Comparison of ENCODE assay signal across 1 cellular context in the genomic region with DNA sequence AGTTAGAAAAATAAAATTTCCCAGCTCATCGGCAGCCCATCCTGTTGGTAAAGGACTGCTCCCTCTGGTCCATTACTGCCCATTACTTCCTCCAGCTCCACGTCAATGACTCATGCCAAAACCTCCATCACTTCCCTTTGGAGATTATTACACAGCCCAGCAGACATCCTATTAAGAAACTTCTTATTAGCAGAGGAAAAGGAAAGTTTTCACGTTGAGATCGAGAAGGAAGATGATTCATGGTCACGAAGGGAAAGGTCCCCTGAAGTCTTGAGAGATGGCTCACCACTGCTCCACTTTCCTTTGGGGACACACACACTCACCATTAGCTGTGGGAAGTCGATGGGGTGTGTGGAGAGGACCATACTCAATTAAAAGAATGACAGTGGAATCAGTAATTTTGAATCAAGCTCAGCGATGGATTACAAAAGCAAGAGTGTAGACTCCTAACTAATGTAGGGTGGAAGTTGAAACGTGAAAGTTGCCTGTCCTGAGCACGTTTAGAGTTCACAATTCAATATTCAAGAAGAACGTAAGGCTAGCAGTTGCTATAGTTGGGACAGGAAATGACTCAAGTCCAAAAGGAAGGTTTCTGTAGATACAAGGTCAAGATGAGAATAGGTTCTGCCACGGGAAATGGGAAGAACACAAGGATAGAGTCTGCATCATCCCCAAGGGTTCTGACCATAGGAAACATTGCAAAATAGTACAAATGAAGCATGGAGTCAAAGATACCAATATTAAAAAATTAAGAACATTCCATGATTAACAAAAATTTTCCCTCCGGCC.
TF ChIP-seq lines count a peak whose summit lies in the region.

No MANE protein-coding gene starts in this region.

TF ChIP-seq in IMR-90, 13 proteins besides CTCF, POLR2A, EP300 and RAD21:
- peak; percentile 29; the same call in 1 of the 2 replicates for TF ChIP-seq CEBPB (IDR thresholded peaks at IDR 0.05; ENCODE audit: low read depth, low read length)
- TF ChIP-seq RFX5 (IDR thresholded peaks at IDR 0.05; ENCODE audit: low read depth, low read length), result no peak
- TF ChIP-seq, protein P1, sequence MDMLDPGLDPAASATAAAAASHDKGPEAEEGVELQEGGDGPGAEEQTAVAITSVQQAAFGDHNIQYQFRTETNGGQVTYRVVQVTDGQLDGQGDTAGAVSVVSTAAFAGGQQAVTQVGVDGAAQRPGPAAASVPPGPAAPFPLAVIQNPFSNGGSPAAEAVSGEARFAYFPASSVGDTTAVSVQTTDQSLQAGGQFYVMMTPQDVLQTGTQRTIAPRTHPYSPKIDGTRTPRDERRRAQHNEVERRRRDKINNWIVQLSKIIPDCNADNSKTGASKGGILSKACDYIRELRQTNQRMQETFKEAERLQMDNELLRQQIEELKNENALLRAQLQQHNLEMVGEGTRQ (IDR thresholded peaks at IDR 0.05; ENCODE audit: low read depth, low read length), result no peak
- peak; percentile 22; the same call in 1 of the 2 replicates for TF ChIP-seq FOS (IDR thresholded peaks at IDR 0.05; ENCODE audit: low read depth, low read length)
- no peak for TF ChIP-seq SMC3 (IDR thresholded peaks at IDR 0.05; ENCODE audit: low read depth, low read length)
- no peak for TF ChIP-seq MXI1 (IDR thresholded peaks at IDR 0.05; ENCODE audit: borderline replicate concordance, low read depth, low read length)
- no peak for TF ChIP-seq RCOR1 (IDR thresholded peaks at IDR 0.05; ENCODE audit: insufficient replicate concordance, low read length)
- TF ChIP-seq CHD1 (IDR thresholded peaks at IDR 0.05; ENCODE audit: low read depth, low read length), result no peak
- TF ChIP-seq MAFK (IDR thresholded peaks at IDR 0.05; ENCODE audit: low read depth, low read length), result no peak
